ENCODE assay signal across 8 cellular contexts in the genomic region with DNA sequence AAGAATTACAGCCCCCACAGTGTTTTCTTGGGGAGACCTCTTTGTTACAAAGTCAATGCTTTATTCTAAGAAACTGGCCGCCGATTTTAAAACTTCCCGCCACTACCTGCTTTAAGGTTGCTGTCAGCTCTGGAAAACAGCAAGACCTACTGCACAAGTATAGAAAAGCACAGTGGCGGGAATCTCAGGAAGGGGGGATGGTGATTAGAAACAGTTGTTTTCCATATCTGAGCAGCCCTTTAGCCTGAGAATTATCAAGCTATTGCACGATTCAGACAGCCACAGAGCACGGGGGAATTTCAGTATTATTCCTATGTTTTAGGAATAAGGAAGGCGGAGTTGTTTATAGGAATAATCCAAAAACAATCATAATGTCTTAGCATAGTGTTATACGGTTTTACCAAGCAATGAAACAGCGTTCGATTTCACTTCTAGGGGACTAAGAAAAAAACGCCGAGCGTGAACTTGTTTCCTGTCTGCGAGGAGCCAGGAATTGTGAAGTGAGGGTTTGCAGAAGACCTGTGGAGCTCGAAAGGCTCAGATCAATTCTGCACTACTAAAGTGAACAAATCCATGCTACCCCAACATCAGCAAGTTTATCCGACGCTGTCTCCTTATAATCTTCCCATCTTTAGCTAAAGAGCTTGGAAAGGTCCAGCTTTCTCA.
DNase-seq lines count a peak whose midpoint lies in the region; ATAC-seq and TF ChIP-seq lines count a peak whose summit lies in the region.

No MANE protein-coding gene starts in this region.

- DNase-seq in NCI-H748 (lab: John Stamatoyannopoulos, UW; ENCODE audit: unreplicated experiment), result peak; percentile 23
- DNase-seq in NCI-H748 treated with DMSO at 0.1 percent for 48 hours (lab: John Stamatoyannopoulos, UW), result no peak
- DNase-seq in HCT116 (ENCODE audit: low read depth, low spot score), result no peak
- DNase-seq in MM.1S, result peak; percentile 12
- no peak for DNase-seq in choroid plexus epithelial cell (ENCODE audit: low read depth)
- no peak for DNase-seq in LoVo (ENCODE audit: low spot score)
- DNase-seq in dedifferentiated amniotic fluid mesenchymal stem cell (ENCODE audit: extremely low spot score), result no peak

- H3K9ac ChIP-seq in HCT116 (ENCODE audit: low read length), result peak overlapping the region; percentile 25
- H3K9ac ChIP-seq in MM.1S (ENCODE audit: low read length), result peak overlapping the region; percentile 30; the same call in 1 of the 2 replicates
- peak overlapping the region; percentile 57 for H3K9ac ChIP-seq in mucosa of stomach (ENCODE audit: low read length)

- no peaks in the 10 kb centered on the region for H3K9me3 ChIP-seq in HCT116 (ENCODE audit: control insufficient read depth in 1 of 2, insufficient read depth in 1 of 2, low read depth in 1 of 2, low read length in 2 of 2)
- H3K9me3 ChIP-seq in MM.1S (replicated peaks; ENCODE audit: insufficient read depth, low read length), result no peaks in the 10 kb centered on the region
- H3K9me3 ChIP-seq in mucosa of stomach (ENCODE audit: control insufficient read depth, low read length), result no peaks in the 10 kb centered on the region

- peaks cover 5% of the 10 kb centered on the region for H3F3A ChIP-seq in MM.1S (ENCODE audit: insufficient read depth, low read length)

- intact Hi-C loops in HCT116 (cut with micrococcal nuclease), result loop anchor here (5.0 to 10.0 kb wide), 2 partner anchors 246 to 308 kb away; no protein-coding TSS in a partner anchor

- CTCF ChIA-PET in HCT116 (lab: Charles Lee), result interaction anchor here (0.6 to 1.0 kb wide), 2 partner anchors 243 to 252 kb away, joined by 3 read pairs; no protein-coding TSS in a partner anchor

- H2AFZ ChIP-seq in HCT116 (ENCODE audit: low read depth, low read length, poor library complexity, severe bottlenecking), result peak overlapping the region; percentile 94
- peak overlapping the region; percentile 74 for H2AFZ ChIP-seq in MM.1S (ENCODE audit: low read length)

- TF ChIP-seq POLR2A in HCT116 (IDR thresholded peaks at IDR 0.05; ENCODE audit: borderline replicate concordance, extremely low read depth, insufficient read depth, insufficient read length), result no peak

- no peak for TF ChIP-seq RAD21 in HCT116 (IDR thresholded peaks at IDR 0.05; ENCODE audit: low read depth)

- H3K36me3 ChIP-seq in HCT116 (ENCODE audit: control insufficient read depth in 1 of 2, insufficient read depth in 2 of 2, low read length in 2 of 2), result no peaks in the 10 kb centered on the region
- no peaks in the 10 kb centered on the region for H3K36me3 ChIP-seq in MM.1S (replicated peaks; ENCODE audit: insufficient read depth, low read length)
- no peaks in the 10 kb centered on the region for H3K36me3 ChIP-seq in mucosa of stomach (ENCODE audit: control insufficient read depth, insufficient read depth, low read length)

- H3K27ac ChIP-seq in HCT116 (ENCODE audit: low read depth, low read length) (no peak overlapping the region), MM.1S (ENCODE audit: low read length) (no peak overlapping the region; the same call in 1 of the 2 replicates)

- H3K27me3 ChIP-seq in HCT116 (ENCODE audit: insufficient read depth, low read length), result no peaks in the 10 kb centered on the region
- no peaks in the 10 kb centered on the region for H3K27me3 ChIP-seq in MM.1S (replicated peaks; ENCODE audit: insufficient read depth, low read length)
- no peaks in the 10 kb centered on the region for H3K27me3 ChIP-seq in mucosa of stomach (ENCODE audit: control insufficient read depth, insufficient read depth, low read length)

- BruUV-seq in HCT116 (replicated peaks; lab: Mats Ljungman, UMichigan), result no TSS peak

- H3K9me2 ChIP-seq in HCT116 (ENCODE audit: insufficient read depth) (no peaks in the 10 kb centered on the region), MM.1S (replicated peaks; ENCODE audit: insufficient read depth, low read length) (no peaks in the 10 kb centered on the region)

- H3K4me1 ChIP-seq in HCT116 (ENCODE audit: control insufficient read depth in 1 of 2, insufficient read depth in 2 of 2, low read length in 2 of 2), result peaks cover 0 to 4% of the 10 kb centered on the region in 2 experiments; a peak in 2 of 4 replicates
- no peaks in the 10 kb centered on the region for H3K4me1 ChIP-seq in MM.1S (ENCODE audit: low read length)
- H3K4me1 ChIP-seq in mucosa of stomach (ENCODE audit: control insufficient read depth, insufficient read depth, low read length), result no peaks in the 10 kb centered on the region

- H4K20me1 ChIP-seq in HCT116 (ENCODE audit: insufficient read depth) (no peaks in the 10 kb centered on the region), MM.1S (ENCODE audit: insufficient read depth, low read length) (no peaks in the 10 kb centered on the region)

- H3K4me3 ChIP-seq in HCT116 (replicated peaks in 1 of 2; ENCODE audit: low read depth in 1 of 2, low read length in 2 of 2), result peak overlapping the region; percentile 42 to 58
- H3K4me3 ChIP-seq in MM.1S (ENCODE audit: low read length), result peak overlapping the region; percentile 73
- peak overlapping the region; percentile 67 for H3K4me3 ChIP-seq in choroid plexus epithelial cell (ENCODE audit: low read depth, low read length)
- H3K4me3 ChIP-seq in mucosa of stomach (ENCODE audit: low read length), result peak overlapping the region; percentile 58

- RAD21 ChIA-PET in HCT116 (lab: Charles Lee; ENCODE audit: low non-redundant PET in 1 of 2, low total read pairs in 2 of 2, uncharacterized antibody in 2 of 2, unreplicated experiment in 2 of 2), result no interaction called here

- POLR2A ChIA-PET in HCT116 (lab: Charles Lee), result no interaction called here

- H3K79me2 ChIP-seq in HCT116 (ENCODE audit: insufficient read depth, low read length) (no peaks in the 10 kb centered on the region), MM.1S (ENCODE audit: low read length) (no peaks in the 10 kb centered on the region)

- peak; percentile 32 for ATAC-seq in HCT116

- no peak for TF ChIP-seq CTCF in HCT116 (IDR thresholded peaks at IDR 0.05 in 2 of 3, conservative IDR thresholded peaks at IDR 0.05 in 1 of 3; ENCODE audit: borderline replicate concordance in 1 of 3, insufficient read depth in 1 of 3, low read depth in 2 of 3, low read length in 2 of 3)
- no peak for TF ChIP-seq CTCF in MM.1S (IDR thresholded peaks at IDR 0.05; ENCODE audit: low read length)
- TF ChIP-seq CTCF in choroid plexus epithelial cell (conservative IDR thresholded peaks at IDR 0.05; ENCODE audit: low read depth, low read length), result no peak

- H3K4me2 ChIP-seq in HCT116 (ENCODE audit: low read length), result peak overlapping the region; percentile 86
- peak overlapping the region; percentile 57 for H3K4me2 ChIP-seq in MM.1S (ENCODE audit: low read depth, low read length)

TF ChIP-seq in HCT116, 20 proteins besides CTCF, POLR2A, EP300 and RAD21:
- TF ChIP-seq SP1 (IDR thresholded peaks at IDR 0.05; ENCODE audit: low read depth) (no peak), EZH2 (IDR thresholded peaks at IDR 0.05) (no peak), ZFX (IDR thresholded peaks at IDR 0.05) (no peak), FOSL1 (IDR thresholded peaks at IDR 0.05; ENCODE audit: low read depth) (no peak), EGR1 (IDR thresholded peaks at IDR 0.05; ENCODE audit: low read depth) (no peak), SRF (IDR thresholded peaks at IDR 0.05; ENCODE audit: low read depth) (no peak), CBX3 (IDR thresholded peaks at IDR 0.05; ENCODE audit: low read depth) (no peak)
TF ChIP-seq in HCT116: peak in this region for 0.

Comparison
In these comparisons a context has a peak if more than half of its experiments do, and no peak if none do; other contexts are left out.
1. DNase-seq: peak in NCI-H748 (single experiment) and MM.1S (single experiment); none in NCI-H748 treated with DMSO at 0.1 percent for 48 hours (single experiment), HCT116 (single experiment), choroid plexus epithelial cell (single experiment), LoVo (single experiment) and dedifferentiated amniotic fluid mesenchymal stem cell (single experiment).
2. Peak in every context shown above with its lines, with median percentiles within 50 percentile points of each other: H3K4me3 ChIP-seq and H3K9ac ChIP-seq.